8 cellular contexts compared by ENCODE assay signal in genomic region chr9:136409557-136410455, GRCh38. TPM values are rescaled to one million over a fixed set of nuclear protein-coding genes. Genes with fewer than 3 reads are reported as not detected.
DNase-seq lines count a peak whose midpoint lies in the region; TF ChIP-seq lines count a peak whose summit lies in the region.

No MANE protein-coding gene starts in this region.

- H3K27ac Mint-ChIP-seq in neural crest cell (ENCODE audit: unreplicated experiment) = peak overlapping the region; percentile 84

- H3K36me3 Mint-ChIP-seq in neural crest cell (ENCODE audit: low read depth) = peaks cover 7% of the 10 kb centered on the region

- peak overlapping the region; percentile 75 for H3K4me3 ChIP-seq in fibroblast of mammary gland (ENCODE audit: control insufficient read depth, low read depth, low read length)

- H3K4me3 Mint-ChIP-seq in neural crest cell = peak overlapping the region; percentile 93

- TF ChIP-seq CTCF in fibroblast of mammary gland (conservative IDR thresholded peaks at IDR 0.05; ENCODE audit: control insufficient read depth, insufficient read depth, low read depth, low read length) (no peak), neural crest cell (conservative IDR thresholded peaks at IDR 0.05) (no peak)

- no peaks in the 10 kb centered on the region for H3K27me3 Mint-ChIP-seq in neural crest cell (ENCODE audit: low read depth)

- DNase-seq in DMS53 (lab: John Stamatoyannopoulos, UW) (peak; percentile 69), DMS53 treated with DMSO at 0.1 percent for 48 hours (lab: John Stamatoyannopoulos, UW; ENCODE audit: unreplicated experiment) (no peak), HCEC 1CT (peak; percentile 38), NAMALWA (ENCODE audit: low spot score) (peak; percentile 67), activated T-cell treated with anti-CD3 and anti-CD28 coated beads for 48 hours (ENCODE audit: low read depth) (peak; percentile 30), fibroblast of mammary gland (ENCODE audit: low read depth) (peak; percentile 31), neural crest cell (ENCODE audit: low read depth, low spot score) (no peak), OCI-M2 (lab: John Stamatoyannopoulos, UW; ENCODE audit: unreplicated experiment) (no peak)

- peaks cover 32% of the 10 kb centered on the region for H3K4me1 Mint-ChIP-seq in neural crest cell

- no peaks in the 10 kb centered on the region for H3K9me3 Mint-ChIP-seq in neural crest cell

RNA-seq across cellular contexts. Expression of gene ENTR1, which starts 0.6 kb away (rescaled TPM):
- 84.1 and 89.3 TPM in 2 replicates for total RNA-seq in neural crest cell

RNA-seq across cellular contexts. Expression of gene PMPCA, which starts 0.7 kb away (rescaled TPM):
- total RNA-seq in neural crest cell = 82.1 and 86.6 TPM in 2 replicates

RNA-seq across cellular contexts. Expression of gene SNAPC4, which starts 9.8 kb away (rescaled TPM):
- total RNA-seq in neural crest cell = 18.2 and 19.0 TPM in 2 replicates

RNA-seq across cellular contexts. Expression of gene INPP5E, which starts 29.8 kb away (rescaled TPM):
- 28.7 and 29.6 TPM in 2 replicates for total RNA-seq in neural crest cell

RNA-seq across cellular contexts. Expression of gene CARD9, which starts 36.3 kb away (rescaled TPM):
- total RNA-seq in neural crest cell = 1.3 and 1.4 TPM in 2 replicates

Comparison
In these comparisons a context has a peak if more than half of its experiments do, and no peak if none do; other contexts are left out.
1. DNase-seq: peak in DMS53 (single experiment), HCEC 1CT (single experiment), NAMALWA (single experiment), activated T-cell treated with anti-CD3 and anti-CD28 coated beads for 48 hours (single experiment) and fibroblast of mammary gland (single experiment); none in DMS53 treated with DMSO at 0.1 percent for 48 hours (single experiment), neural crest cell (single experiment) and OCI-M2 (single experiment).